Comparison of ENCODE assay signal across 1 cellular context in the genomic region with DNA sequence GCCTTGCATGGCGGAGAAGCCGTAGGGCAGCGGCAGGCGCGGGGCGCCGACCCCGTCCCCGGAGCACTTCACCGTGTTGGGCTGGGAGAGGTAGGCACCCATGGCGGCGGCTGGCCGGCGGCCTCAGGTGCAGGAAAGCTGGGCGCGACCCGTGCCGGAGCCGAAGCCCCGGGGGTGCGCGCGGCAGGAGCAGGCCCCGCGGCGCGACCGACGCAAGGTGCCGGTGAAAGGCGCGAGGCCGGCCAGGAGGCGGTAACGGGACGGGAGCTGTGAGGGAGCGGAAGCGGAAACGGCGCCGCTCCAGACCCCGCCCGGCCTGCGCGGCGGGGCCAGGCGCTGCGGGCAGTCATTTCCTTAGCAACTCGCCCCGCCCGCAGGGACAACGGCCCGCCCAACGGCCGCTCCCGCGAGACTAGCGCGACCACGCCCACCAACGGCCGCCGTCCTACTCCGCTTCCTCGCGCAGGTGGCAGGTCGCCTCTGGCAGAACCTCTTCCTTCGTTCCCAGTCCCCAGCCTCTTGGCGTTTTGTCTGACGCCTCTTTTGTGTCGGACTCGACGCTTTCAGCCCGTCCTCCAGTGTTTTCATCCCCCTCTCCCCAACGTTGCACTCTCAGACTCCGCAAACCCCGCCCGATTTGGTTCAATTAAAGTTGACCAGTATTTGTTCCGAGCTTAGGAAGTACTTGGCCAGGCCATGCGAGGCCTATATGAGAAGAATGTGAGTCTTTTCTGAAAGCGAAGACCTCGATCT.
TF ChIP-seq lines count a peak whose summit lies in the region.

A gene with protein sequence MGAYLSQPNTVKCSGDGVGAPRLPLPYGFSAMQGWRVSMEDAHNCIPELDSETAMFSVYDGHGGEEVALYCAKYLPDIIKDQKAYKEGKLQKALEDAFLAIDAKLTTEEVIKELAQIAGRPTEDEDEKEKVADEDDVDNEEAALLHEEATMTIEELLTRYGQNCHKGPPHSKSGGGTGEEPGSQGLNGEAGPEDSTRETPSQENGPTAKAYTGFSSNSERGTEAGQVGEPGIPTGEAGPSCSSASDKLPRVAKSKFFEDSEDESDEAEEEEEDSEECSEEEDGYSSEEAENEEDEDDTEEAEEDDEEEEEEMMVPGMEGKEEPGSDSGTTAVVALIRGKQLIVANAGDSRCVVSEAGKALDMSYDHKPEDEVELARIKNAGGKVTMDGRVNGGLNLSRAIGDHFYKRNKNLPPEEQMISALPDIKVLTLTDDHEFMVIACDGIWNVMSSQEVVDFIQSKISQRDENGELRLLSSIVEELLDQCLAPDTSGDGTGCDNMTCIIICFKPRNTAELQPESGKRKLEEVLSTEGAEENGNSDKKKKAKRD (minus strand): TSS at position 271 of the 753 bp plus-strand sequence. CDS start 169 bp downstream, at position 102.

TF ChIP-seq in K562, 482 proteins besides CTCF, POLR2A, EP300 and RAD21 (continued from another document and continues in another):
- TF ChIP-seq CREB5 (CRISPR knock-in tag; IDR thresholded peaks at IDR 0.05) (no peak), TFAP4 (CRISPR knock-in tag; IDR thresholded peaks at IDR 0.05; ENCODE audit: borderline replicate concordance) (peak; percentile 87), EZH2 (IDR thresholded peaks at IDR 0.05; ENCODE audit: borderline replicate concordance, low read depth, low read length) (no peak), ZNF592 (IDR thresholded peaks at IDR 0.05) (peak; percentile 94), BCOR (IDR thresholded peaks at IDR 0.05) (no peak; the same call in 1 of the 2 replicates), NFIC (IDR thresholded peaks at IDR 0.05) (no peak), SIN3B (IDR thresholded peaks at IDR 0.05; ENCODE audit: low read depth) (peak; percentile 80), YY1 (IDR thresholded peaks at IDR 0.05; ENCODE audit: borderline replicate concordance in 1 of 3, control insufficient read depth in 1 of 3, extremely low read depth in 1 of 3, insufficient read depth in 3 of 3, insufficient read length in 1 of 3, insufficient replicate concordance in 2 of 3, low read depth in 1 of 3, low read length in 2 of 3) (peak in 2 of 3 experiments; percentile 44 to 69), HSF4 (CRISPR knock-in tag; IDR thresholded peaks at IDR 0.05; ENCODE audit: borderline replicate concordance) (no peak), NFATC3 (IDR thresholded peaks at IDR 0.05) (no peak), XRCC5 (IDR thresholded peaks at IDR 0.05; ENCODE audit: low read depth, low read length) (no peak), C11orf30 (IDR thresholded peaks at IDR 0.05; ENCODE audit: low read depth) (no peak), ZC3H4 (CRISPR knock-in tag; IDR thresholded peaks at IDR 0.05; ENCODE audit: borderline replicate concordance) (no peak), BRD4 (IDR thresholded peaks at IDR 0.05) (no peak; the same call in 1 of the 2 replicates), RFX5 (IDR thresholded peaks at IDR 0.05; ENCODE audit: low read depth, low read length) (no peak), SMAD2 (IDR thresholded peaks at IDR 0.05; ENCODE audit: low read depth, low read length) (no peak), ILK (tag; IDR thresholded peaks at IDR 0.05; ENCODE audit: borderline replicate concordance, low read depth) (no peak), ZNF561 (CRISPR knock-in tag; conservative IDR thresholded peaks at IDR 0.05) (no peak), NRF1 (conservative IDR thresholded peaks at IDR 0.05 in 1 of 2, IDR thresholded peaks at IDR 0.05 in 1 of 2) (peak; percentile 89 to 91), MEIS2 (IDR thresholded peaks at IDR 0.05; ENCODE audit: partially characterized antibody) (no peak), ZNF217 (CRISPR knock-in tag; IDR thresholded peaks at IDR 0.05) (no peak), KDM5B (IDR thresholded peaks at IDR 0.05; ENCODE audit: insufficient replicate concordance, low read depth, low read length) (peak; percentile 93), E2F3 (CRISPR knock-in tag; IDR thresholded peaks at IDR 0.05) (0 out of 2 replicates have a peak, but pooled peaks have one; percentile 52), STAT5A (IDR thresholded peaks at IDR 0.05; ENCODE audit: borderline replicate concordance, low read length) (no peak), POLR2G (IDR thresholded peaks at IDR 0.05; ENCODE audit: low read depth, low read length) (peak; percentile 97), ZNF41 (CRISPR knock-in tag; conservative IDR thresholded peaks at IDR 0.05) (0 out of 2 replicates have a peak, but pooled peaks have one; percentile 48), KLF16 (IDR thresholded peaks at IDR 0.05) (no peak), HMG20A (CRISPR knock-in tag; conservative IDR thresholded peaks at IDR 0.05) (no peak), RREB1 (CRISPR knock-in tag; IDR thresholded peaks at IDR 0.05) (no peak; the same call in 1 of the 2 replicates), ZNF134 (CRISPR knock-in tag; conservative IDR thresholded peaks at IDR 0.05) (no peak)
- TF ChIP-seq, protein P1, sequence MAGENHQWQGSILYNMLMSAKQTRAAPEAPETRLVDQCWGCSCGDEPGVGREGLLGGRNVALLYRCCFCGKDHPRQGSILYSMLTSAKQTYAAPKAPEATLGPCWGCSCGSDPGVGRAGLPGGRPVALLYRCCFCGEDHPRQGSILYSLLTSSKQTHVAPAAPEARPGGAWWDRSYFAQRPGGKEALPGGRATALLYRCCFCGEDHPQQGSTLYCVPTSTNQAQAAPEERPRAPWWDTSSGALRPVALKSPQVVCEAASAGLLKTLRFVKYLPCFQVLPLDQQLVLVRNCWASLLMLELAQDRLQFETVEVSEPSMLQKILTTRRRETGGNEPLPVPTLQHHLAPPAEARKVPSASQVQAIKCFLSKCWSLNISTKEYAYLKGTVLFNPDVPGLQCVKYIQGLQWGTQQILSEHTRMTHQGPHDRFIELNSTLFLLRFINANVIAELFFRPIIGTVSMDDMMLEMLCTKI (IDR thresholded peaks at IDR 0.05; ENCODE audit: partially characterized antibody), result no peak
- TF ChIP-seq, protein P2, sequence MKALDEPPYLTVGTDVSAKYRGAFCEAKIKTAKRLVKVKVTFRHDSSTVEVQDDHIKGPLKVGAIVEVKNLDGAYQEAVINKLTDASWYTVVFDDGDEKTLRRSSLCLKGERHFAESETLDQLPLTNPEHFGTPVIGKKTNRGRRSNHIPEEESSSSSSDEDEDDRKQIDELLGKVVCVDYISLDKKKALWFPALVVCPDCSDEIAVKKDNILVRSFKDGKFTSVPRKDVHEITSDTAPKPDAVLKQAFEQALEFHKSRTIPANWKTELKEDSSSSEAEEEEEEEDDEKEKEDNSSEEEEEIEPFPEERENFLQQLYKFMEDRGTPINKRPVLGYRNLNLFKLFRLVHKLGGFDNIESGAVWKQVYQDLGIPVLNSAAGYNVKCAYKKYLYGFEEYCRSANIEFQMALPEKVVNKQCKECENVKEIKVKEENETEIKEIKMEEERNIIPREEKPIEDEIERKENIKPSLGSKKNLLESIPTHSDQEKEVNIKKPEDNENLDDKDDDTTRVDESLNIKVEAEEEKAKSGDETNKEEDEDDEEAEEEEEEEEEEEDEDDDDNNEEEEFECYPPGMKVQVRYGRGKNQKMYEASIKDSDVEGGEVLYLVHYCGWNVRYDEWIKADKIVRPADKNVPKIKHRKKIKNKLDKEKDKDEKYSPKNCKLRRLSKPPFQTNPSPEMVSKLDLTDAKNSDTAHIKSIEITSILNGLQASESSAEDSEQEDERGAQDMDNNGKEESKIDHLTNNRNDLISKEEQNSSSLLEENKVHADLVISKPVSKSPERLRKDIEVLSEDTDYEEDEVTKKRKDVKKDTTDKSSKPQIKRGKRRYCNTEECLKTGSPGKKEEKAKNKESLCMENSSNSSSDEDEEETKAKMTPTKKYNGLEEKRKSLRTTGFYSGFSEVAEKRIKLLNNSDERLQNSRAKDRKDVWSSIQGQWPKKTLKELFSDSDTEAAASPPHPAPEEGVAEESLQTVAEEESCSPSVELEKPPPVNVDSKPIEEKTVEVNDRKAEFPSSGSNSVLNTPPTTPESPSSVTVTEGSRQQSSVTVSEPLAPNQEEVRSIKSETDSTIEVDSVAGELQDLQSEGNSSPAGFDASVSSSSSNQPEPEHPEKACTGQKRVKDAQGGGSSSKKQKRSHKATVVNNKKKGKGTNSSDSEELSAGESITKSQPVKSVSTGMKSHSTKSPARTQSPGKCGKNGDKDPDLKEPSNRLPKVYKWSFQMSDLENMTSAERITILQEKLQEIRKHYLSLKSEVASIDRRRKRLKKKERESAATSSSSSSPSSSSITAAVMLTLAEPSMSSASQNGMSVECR (CRISPR knock-in tag; IDR thresholded peaks at IDR 0.05), result peak; percentile 93
- TF ChIP-seq, protein P3, sequence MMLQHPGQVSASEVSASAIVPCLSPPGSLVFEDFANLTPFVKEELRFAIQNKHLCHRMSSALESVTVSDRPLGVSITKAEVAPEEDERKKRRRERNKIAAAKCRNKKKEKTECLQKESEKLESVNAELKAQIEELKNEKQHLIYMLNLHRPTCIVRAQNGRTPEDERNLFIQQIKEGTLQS (IDR thresholded peaks at IDR 0.05), result no peak
- TF ChIP-seq, protein P3 (CRISPR knock-in tag; conservative IDR thresholded peaks at IDR 0.05), result peak; percentile 56; the same call in 1 of the 2 replicates
